ENCODE assay signal across 6 cellular contexts in genomic region chr12:107291018-107291417, GRCh38.
"Had no signal": no experiment of that assay in that cellular context is flagged by ENCODE, and none has a peak within 500 bp of the region (broad histone marks: within the 10 kb centered on the region; RNA-seq: fewer than 3 reads in every experiment).

No MANE protein-coding gene starts in this region.

- H3K27ac ChIP-seq: HL-60 had no signal

- H3K9me3 Mint-ChIP-seq: IgD-negative memory B cell had no signal

- H3K4me3 ChIP-seq: K562 had no signal

- ATAC-seq: HepG2, K562 had no signal

- H3K36me3 Mint-ChIP-seq: IgD-negative memory B cell had no signal

- DNase-seq: IMR-90, KBM-7 had no signal
